In genomic region chr9:3508078-3508431, GRCh38 we compare ENCODE assay signal across 9 cellular contexts. TPM values are rescaled to one million over a fixed set of nuclear protein-coding genes. Genes with fewer than 3 reads are reported as not detected.
A peak's percentile ranks its signal among the peaks of the same experiment; 100 is the strongest.
DNase-seq lines count a peak whose midpoint lies in the region; ATAC-seq and TF ChIP-seq lines count a peak whose summit lies in the region.
"Had no signal": no experiment of that assay in that cellular context is flagged by ENCODE, and none has a peak within 500 bp of the region (broad histone marks: within the 10 kb centered on the region; RNA-seq: fewer than 3 reads in every experiment).

No MANE protein-coding gene starts in this region.

- no peaks in the 10 kb centered on the region for H4K20me1 ChIP-seq in osteoblast (ENCODE audit: insufficient read depth, low read length)

- H3K27ac ChIP-seq in osteoblast (ENCODE audit: low read depth, low read length): no peak overlapping the region

- DNase-seq in T-helper 17 cell (no peak), osteoblast (ENCODE audit: insufficient read length, low spot score, missing footprints) (no peak), NCI-H146 treated with DMSO at 0.1 percent for 48 hours (lab: John Stamatoyannopoulos, UW; ENCODE audit: unreplicated experiment) (no peak), NCI-H1694 treated with DMSO at 0.1 percent for 48 hours (lab: John Stamatoyannopoulos, UW) (no peak), BE2C (no peak)
- DNase-seq in activated CD8-positive, alpha-beta memory T cell treated with anti-CD3 and anti-CD28 coated beads, Interleukin-2, amount 50 U/mL, for 48 hours: no peak
- DNase-seq: immature natural killer cell had no signal

- H3K4me1 ChIP-seq in osteoblast (ENCODE audit: insufficient read depth, low read length): no peaks in the 10 kb centered on the region
- H3K4me1 ChIP-seq in BE2C: peaks cover 24% of the 10 kb centered on the region; the same call in 1 of the 2 replicates

- H3K9me3 ChIP-seq in T-helper 17 cell (ENCODE audit: control insufficient read depth, low read length, poor library complexity, severe bottlenecking) (no peaks in the 10 kb centered on the region), osteoblast (ENCODE audit: low read depth, low read length) (no peaks in the 10 kb centered on the region), BE2C (no peaks in the 10 kb centered on the region)

- peak; percentile 19 for ATAC-seq in GM18907 (IDR thresholded peaks at IDR 0.05; ENCODE audit: unreplicated experiment)
- ATAC-seq in HG02885 (IDR thresholded peaks at IDR 0.05; ENCODE audit: poor library complexity, unreplicated experiment): peak; percentile 30
- ATAC-seq in T-helper 17 cell: no peak

- no peak overlapping the region for H3K4me3 Mint-ChIP-seq in T-helper 17 cell

- H3K4me3 ChIP-seq in osteoblast (ENCODE audit: insufficient read depth, low read length): no peak overlapping the region
- H3K4me3 ChIP-seq in BE2C (ENCODE audit: low read depth, low read length): no peak overlapping the region

- H3K27ac Mint-ChIP-seq in T-helper 17 cell: peak overlapping the region; percentile 93

- no peaks in the 10 kb centered on the region for H3K36me3 ChIP-seq in osteoblast (ENCODE audit: insufficient read depth, low read length)
- H3K36me3 ChIP-seq in BE2C: no peaks in the 10 kb centered on the region

- no peaks in the 10 kb centered on the region for H3K79me2 ChIP-seq in osteoblast (ENCODE audit: insufficient read depth, low read length)

- H3K4me1 Mint-ChIP-seq in T-helper 17 cell: peaks cover 24% of the 10 kb centered on the region

- H3K36me3 Mint-ChIP-seq in T-helper 17 cell (ENCODE audit: low read depth): peaks cover 2% of the 10 kb centered on the region
- H3K36me3 Mint-ChIP-seq: immature natural killer cell had no signal

- H3K27me3 ChIP-seq in osteoblast (ENCODE audit: insufficient read depth, low read length): no peaks in the 10 kb centered on the region
- no peaks in the 10 kb centered on the region for H3K27me3 ChIP-seq in BE2C

- H3K27me3 Mint-ChIP-seq in T-helper 17 cell: no peaks in the 10 kb centered on the region

- TF ChIP-seq CTCF in osteoblast (IDR thresholded peaks at IDR 0.05; ENCODE audit: extremely low read depth, low read depth, low read length) (no peak), BE2C (IDR thresholded peaks at IDR 0.05; ENCODE audit: low read depth, low read length) (no peak)

- H3K4me2 ChIP-seq in osteoblast (ENCODE audit: insufficient read depth, low read length): peak overlapping the region; percentile 55

- no peak overlapping the region for H2AFZ ChIP-seq in osteoblast (ENCODE audit: low read length)

RNA-seq across cellular contexts. Expression of gene RFX3, which starts 17.7 kb away (rescaled TPM):
- total RNA-seq in T-helper 17 cell (10 to 100 TPM; 23.6 to 27.1 TPM), osteoblast (1.4 and 2.9 TPM in 2 replicates)
- 2.3 TPM for polyA plus RNA-seq in BE2C (2012; ENCODE audit: insufficient read depth, insufficient read length, low read depth)
